8 cellular contexts compared by ENCODE assay signal in the genomic region with DNA sequence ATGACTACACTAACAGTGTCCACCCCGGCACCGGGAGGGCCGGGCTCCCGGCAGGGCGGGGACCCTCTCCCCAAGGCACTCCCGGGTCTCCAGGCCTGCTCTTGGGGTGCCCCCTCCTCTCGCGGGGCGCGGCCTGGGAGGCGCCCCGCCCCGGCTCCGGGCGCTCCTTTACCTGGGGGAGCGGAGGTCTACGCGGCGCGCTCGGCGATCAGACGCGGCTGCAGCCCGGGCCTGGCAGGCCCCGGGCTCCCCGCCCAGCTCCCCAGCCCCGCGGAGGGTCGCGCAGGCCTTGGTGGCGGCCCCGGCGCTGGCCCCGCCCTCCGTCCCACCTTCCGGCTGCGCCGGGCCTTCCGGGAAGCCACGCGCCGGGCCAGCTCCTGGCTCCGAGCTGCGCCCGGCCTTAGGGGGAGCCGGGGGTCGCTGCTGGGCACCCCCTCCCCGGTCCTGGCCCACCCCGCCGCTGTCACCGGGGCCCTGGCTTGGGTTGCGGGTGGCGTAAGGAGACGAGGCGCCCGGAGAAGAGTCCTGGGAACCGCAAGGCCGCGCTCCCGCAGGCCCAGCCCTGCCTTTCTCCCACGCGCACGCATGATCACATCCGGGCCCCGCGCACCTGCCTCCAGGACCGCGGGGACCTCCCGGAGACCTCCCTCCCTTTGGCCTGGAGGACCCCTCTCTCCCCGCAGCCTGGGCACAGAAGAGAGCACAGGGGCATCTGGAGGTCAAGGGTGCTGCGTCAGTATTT. TPM values are rescaled to one million over a fixed set of nuclear protein-coding genes. Genes with fewer than 3 reads are reported as not detected.
DNase-seq lines count a peak whose midpoint lies in the region; ATAC-seq and TF ChIP-seq lines count a peak whose summit lies in the region.

Gene C19orf12 (minus strand): TSS at position 309 of the 742 bp plus-strand sequence. CDS start 6,848 bp downstream, outside the sequence.

- H3K4me3 ChIP-seq in BJ (ENCODE audit: low read depth, low read length) = peak within 1 kb of the TSS; percentile 89
- peak within 1 kb of the TSS; percentile 99 for H3K4me3 ChIP-seq in OCI-LY7 (ENCODE audit: low read depth, low read length, poor library complexity, severe bottlenecking)
- H3K4me3 ChIP-seq in fibroblast of lung (replicated peaks in 1 of 4; ENCODE audit: control extremely low read depth in 1 of 4, insufficient read depth in 1 of 4, low read depth in 3 of 4, low read length in 4 of 4) = peak within 1 kb of the TSS; percentile 70 to 88 (median 74)
- peak within 1 kb of the TSS; percentile 95 for H3K4me3 ChIP-seq in naive thymus-derived CD4-positive, alpha-beta T cell (ENCODE audit: low read length)

- H2AFZ ChIP-seq in OCI-LY7 (ENCODE audit: low read length) (peak within 1 kb of the TSS; percentile 84), fibroblast of lung (ENCODE audit: low read length) (peak within 1 kb of the TSS; percentile 43)

- peak within 1 kb of the TSS; percentile 68 for H3K27ac ChIP-seq in OCI-LY7 (ENCODE audit: low read depth, low read length, poor library complexity, severe bottlenecking)
- peak within 1 kb of the TSS; percentile 82 for H3K27ac ChIP-seq in fibroblast of lung (ENCODE audit: insufficient read depth, low read length)
- H3K27ac ChIP-seq in naive thymus-derived CD4-positive, alpha-beta T cell (ENCODE audit: low read depth, low read length) = peak within 1 kb of the TSS; percentile 97

- TF ChIP-seq CTCF in BJ (IDR thresholded peaks at IDR 0.05; ENCODE audit: insufficient read depth, low read depth, low read length) (no peak), OCI-LY7 (conservative IDR thresholded peaks at IDR 0.05; ENCODE audit: low read length) (no peak), fibroblast of lung (conservative IDR thresholded peaks at IDR 0.05 in 1 of 2, IDR thresholded peaks at IDR 0.05 in 1 of 2; ENCODE audit: low read depth in 1 of 2, low read length in 2 of 2) (no peak)

- no peaks in the 10 kb centered on the region; the same call in 1 of the 2 replicates for H4K20me1 ChIP-seq in OCI-LY7 (ENCODE audit: insufficient read depth, low read length)
- H4K20me1 ChIP-seq in fibroblast of lung (ENCODE audit: control insufficient read depth, extremely low read depth, insufficient read depth, low read length) = no peaks in the 10 kb centered on the region

- no peaks in the 10 kb centered on the region for H3K9me3 ChIP-seq in OCI-LY7 (ENCODE audit: low read length)
- no peaks in the 10 kb centered on the region for H3K9me3 ChIP-seq in fibroblast of lung (ENCODE audit: control insufficient read depth, insufficient read depth, low read depth, low read length)
- no peaks in the 10 kb centered on the region for H3K9me3 ChIP-seq in naive thymus-derived CD4-positive, alpha-beta T cell (ENCODE audit: control insufficient read depth in 2 of 3, low read length in 3 of 3)

- H3K36me3 Mint-ChIP-seq in naive thymus-derived CD4-positive, alpha-beta T cell = peaks cover 0 to 13% (median 0%) of the 10 kb centered on the region in 5 donors

- H3K27ac Mint-ChIP-seq in naive thymus-derived CD4-positive, alpha-beta T cell = peak within 1 kb of the TSS; percentile 88 to 99 (median 96)

- DNase-seq in BJ (ENCODE audit: low read depth) = no peak
- DNase-seq in OCI-LY7 (ENCODE audit: low spot score) = peak; percentile 82
- DNase-seq in activated T-helper 1 cell treated with Interleukin-2 at 50 U/mL for 16 hours (ENCODE audit: low read depth) = peak; percentile 32
- DNase-seq in fibroblast of lung (ENCODE audit: low read depth in 2 of 2) = peak; percentile 41 to 50
- DNase-seq in naive thymus-derived CD4-positive, alpha-beta T cell = peak in 7 of 9 donors; percentile 35 to 84 (median 81)
- peak; percentile 15 for DNase-seq in stromal cell of bone marrow (ENCODE audit: low read depth)

- H3K36me3 ChIP-seq in BJ (ENCODE audit: control insufficient read depth, insufficient read depth, low read length) (peaks cover 1% of the 10 kb centered on the region; the same call in 1 of the 2 replicates), OCI-LY7 (ENCODE audit: insufficient read depth, low read length) (0 out of 2 replicates have a peak, but pooled peaks cover 3% of the 10 kb centered on the region), fibroblast of lung (ENCODE audit: control insufficient read depth, insufficient read depth, low read length) (no peaks in the 10 kb centered on the region)
- no peaks in the 10 kb centered on the region for H3K36me3 ChIP-seq in naive thymus-derived CD4-positive, alpha-beta T cell (ENCODE audit: control insufficient read depth in 2 of 3, insufficient read depth in 3 of 3, low read length in 3 of 3)

- intact Hi-C loops in OCI-LY7 (cut with micrococcal nuclease; ENCODE audit: unreplicated experiment) = no loop called here
- intact Hi-C loops in naive thymus-derived CD4-positive, alpha-beta T cell (cut with micrococcal nuclease) = loop anchor here (1.0 to 10.0 kb wide), 8 partner anchors 42 to 250 kb away; partner anchors contain the start of genes URI1 (in 2 of the 2), PLEKHF1 (in 1 of the 2) and VSTM2B (in 1 of the 2)

- BruUV-seq in OCI-LY7 (replicated peaks; lab: Mats Ljungman, UMichigan) = no TSS peak

- H3K27me3 Mint-ChIP-seq in naive thymus-derived CD4-positive, alpha-beta T cell = no peaks in the 10 kb centered on the region

- peak within 1 kb of the TSS; percentile 86 to 93 (median 92) for H3K4me3 Mint-ChIP-seq in naive thymus-derived CD4-positive, alpha-beta T cell

- peak within 1 kb of the TSS; percentile 86 for H3K9ac ChIP-seq in fibroblast of lung (ENCODE audit: insufficient read depth, low read length)

- H3K9me3 Mint-ChIP-seq in naive thymus-derived CD4-positive, alpha-beta T cell = peaks cover 0 to 2% (median 0%) of the 10 kb centered on the region in 11 donors

- H3K4me2 ChIP-seq in OCI-LY7 (ENCODE audit: low read length) (peak within 1 kb of the TSS; percentile 96), fibroblast of lung (ENCODE audit: extremely low read depth, insufficient read depth, low read length) (peak within 1 kb of the TSS; percentile 93)

- H3K79me2 ChIP-seq in OCI-LY7 (ENCODE audit: insufficient read depth, low read depth, low read length) (peaks cover 15% of the 10 kb centered on the region), fibroblast of lung (ENCODE audit: control insufficient read depth, insufficient read depth, low read length) (peaks cover 12% of the 10 kb centered on the region)

- H3K4me1 ChIP-seq in OCI-LY7 (ENCODE audit: insufficient read depth, low read length, poor library complexity, severe bottlenecking) (peaks cover 24% of the 10 kb centered on the region), fibroblast of lung (ENCODE audit: control insufficient read depth, extremely low read depth, insufficient read depth, low read length) (peaks cover 6% of the 10 kb centered on the region)
- H3K4me1 ChIP-seq in naive thymus-derived CD4-positive, alpha-beta T cell (ENCODE audit: control insufficient read depth in 2 of 2, insufficient read depth in 2 of 2, low read length in 2 of 2) = peaks cover 50 to 59% of the 10 kb centered on the region in 2 donors

- CTCF ChIA-PET in BJ (lab: Yijun Ruan, JAX) = interaction anchor here (0.6 to 7.9 kb wide), 9 partner anchors 13 to 107 kb away, joined by 3 to 250 read pairs (median 5); partner anchors contain the start of gene POP4
- CTCF ChIA-PET in OCI-LY7 (lab: Charles Lee; ENCODE audit: unreplicated experiment) = interaction anchor here (1.7 kb wide), 1 partner anchor 21 kb away, joined by 4 read pairs; no protein-coding TSS in a partner anchor
- CTCF ChIA-PET in naive thymus-derived CD4-positive, alpha-beta T cell (lab: Charles Lee) = interaction anchor here (1.7 to 8.0 kb wide), 9 partner anchors 11 to 108 kb away, joined by 5 to 180 read pairs (median 35); partner anchors contain the start of genes PLEKHF1 and POP4

- POLR2A ChIA-PET in BJ (lab: Charles Lee) (no interaction called here), OCI-LY7 (lab: Charles Lee) (interaction anchor here (0.5 to 4.1 kb wide), 5 partner anchors 68 to 751 kb away, joined by 3 to 21 read pairs (median 4); partner anchors contain the start of gene POP4)
- POLR2A ChIA-PET in naive thymus-derived CD4-positive, alpha-beta T cell (lab: Charles Lee) = interaction anchor here (0.7 to 9.1 kb wide), 13 partner anchors 9 to 227 kb away, joined by 3 to 198 read pairs (median 13); partner anchors contain the start of genes PLEKHF1, POP4 and URI1

- peaks cover 48 to 61% (median 59%) of the 10 kb centered on the region in 7 donors for H3K4me1 Mint-ChIP-seq in naive thymus-derived CD4-positive, alpha-beta T cell

- no peaks in the 10 kb centered on the region for H3K9me2 ChIP-seq in OCI-LY7 (ENCODE audit: insufficient read depth, low read length)

- peak; percentile 50 for ATAC-seq in GM19043 (IDR thresholded peaks at IDR 0.05; ENCODE audit: low read depth, unreplicated experiment)
- ATAC-seq in HG03280 (IDR thresholded peaks at IDR 0.05; ENCODE audit: unreplicated experiment) = peak; percentile 68
- ATAC-seq in naive thymus-derived CD4-positive, alpha-beta T cell = peak; percentile 71

- H3K27me3 ChIP-seq in BJ (ENCODE audit: control insufficient read depth, insufficient read depth, low read length) (no peaks in the 10 kb centered on the region), fibroblast of lung (ENCODE audit: control insufficient read depth, insufficient read depth, low read length) (no peaks in the 10 kb centered on the region)
- no peaks in the 10 kb centered on the region for H3K27me3 ChIP-seq in naive thymus-derived CD4-positive, alpha-beta T cell (ENCODE audit: control insufficient read depth in 2 of 2, insufficient read depth in 2 of 2, low read length in 2 of 2)

RNA-seq across cellular contexts. Expression of gene C19orf12, which starts in this region (rescaled TPM):
- polyA plus RNA-seq in BJ (2011; rRNA removed) = 21.8 and 33.9 TPM in 2 replicates
- polyA minus RNA-seq in BJ (2011; rRNA and poly(A)+ RNA removed) = 9.7 and 12.2 TPM in 2 replicates
- total RNA-seq in OCI-LY7 (2014; rRNA removed; shearing (Covaris generic)) = 11.9 and 12.5 TPM in 2 replicates
- total RNA-seq in OCI-LY7 (2022) = 17.0 and 20.6 TPM in 2 replicates
- 23.1 and 26.8 TPM in 2 replicates for total RNA-seq in fibroblast of lung
- polyA plus RNA-seq in fibroblast of lung = 18.0 and 25.4 TPM in 2 replicates
- polyA plus RNA-seq in fibroblast of lung (2012) = 20.5 and 25.4 TPM in 2 replicates
- polyA minus RNA-seq in fibroblast of lung (ENCODE audit: low replicate concordance) = 12.0 and 21.6 TPM in 2 replicates
- total RNA-seq in naive thymus-derived CD4-positive, alpha-beta T cell = 10 to 100 TPM; 19.8 to 51.5 (median 24.6) TPM
- 10 to 100 TPM; 17.6 to 23.3 TPM for polyA plus RNA-seq in naive thymus-derived CD4-positive, alpha-beta T cell
